ENCODE assay signal across 27 cellular contexts in genomic region chr11:74091549-74091948, GRCh38.
"Had no signal": no experiment of that assay in that cellular context is flagged by ENCODE, and none has a peak within 500 bp of the region (broad histone marks: within the 10 kb centered on the region; RNA-seq: fewer than 3 reads in every experiment).

No MANE protein-coding gene starts in this region.

- ATAC-seq: stimulated activated effector memory CD8-positive, alpha-beta T cell treated with anti-CD3 and anti-CD28 coated beads, Interleukin-12 subunit alpha, Interleukin-12 subunit beta, amount 100 ng/mL, for 72 hours; stimulated activated memory B cell treated with anti-CD40 and anti-IgM and Interleukin-4, amounts not matched to agents 10 μg/mL and 1 μg/mL and 100 μg/mL, for 72 hours; stimulated activated naive B cell treated with anti-CD40 and anti-IgM and Interleukin-4, amounts not matched to agents 10 μg/mL and 1 μg/mL and 100 μg/mL, for 72 hours; stimulated activated naive CD8-positive, alpha-beta T cell treated with anti-CD3 and anti-CD28 coated beads, Interleukin-15, amount 100 ng/mL, for 72 hours; stimulated activated naive CD8-positive, alpha-beta T cell treated with anti-CD3 and anti-CD28 coated beads, Interleukin-15, Interleukin-2, amounts not matched to agents 100 U/mL and 50 U/mL, for 24 hours; upper lobe of right lung had no signal

- H3K4me3 Mint-ChIP-seq: stimulated activated effector memory CD8-positive, alpha-beta T cell treated with anti-CD3 and anti-CD28 coated beads, Interleukin-12 subunit alpha, Interleukin-12 subunit beta, amount 100 ng/mL, for 72 hours; stimulated activated memory B cell treated with anti-CD40 and anti-IgM and Interleukin-4, amounts not matched to agents 10 μg/mL and 1 μg/mL and 100 μg/mL, for 72 hours; stimulated activated naive B cell treated with anti-CD40 and anti-IgM and Interleukin-4, amounts not matched to agents 10 μg/mL and 1 μg/mL and 100 μg/mL, for 72 hours; stimulated activated naive CD8-positive, alpha-beta T cell treated with anti-CD3 and anti-CD28 coated beads, Interleukin-15, amount 100 ng/mL, for 72 hours; stimulated activated naive CD8-positive, alpha-beta T cell treated with anti-CD3 and anti-CD28 coated beads, Interleukin-15, Interleukin-2, amounts not matched to agents 100 ng/mL and 50 ng/mL, for 24 hours; type B pancreatic cell had no signal

- H3K9me3 ChIP-seq: stomach, suprapubic skin, testis, thoracic aorta, thyroid gland, tibial artery, tibial nerve, transverse colon, upper lobe of left lung, upper lobe of right lung, uterus, vagina had no signal

- H3K27ac ChIP-seq: stomach, suprapubic skin, testis, thoracic aorta, thyroid gland, tibial artery, tibial nerve, transverse colon, upper lobe of left lung, upper lobe of right lung, uterus, vagina had no signal

- H3K4me1 ChIP-seq: stomach, suprapubic skin, testis, thyroid gland, tibial artery, tibial nerve, transverse colon, upper lobe of left lung, upper lobe of right lung, uterus, vagina had no signal

- H3K9me3 Mint-ChIP-seq: stimulated activated effector memory CD8-positive, alpha-beta T cell treated with anti-CD3 and anti-CD28 coated beads, Interleukin-12 subunit alpha, Interleukin-12 subunit beta, amount 100 ng/mL, for 72 hours; stimulated activated memory B cell treated with anti-CD40 and anti-IgM and Interleukin-4, amounts not matched to agents 10 μg/mL and 1 μg/mL and 100 μg/mL, for 72 hours; stimulated activated naive B cell treated with anti-CD40 and anti-IgM and Interleukin-4, amounts not matched to agents 10 μg/mL and 1 μg/mL and 100 μg/mL, for 72 hours; stimulated activated naive CD8-positive, alpha-beta T cell treated with anti-CD3 and anti-CD28 coated beads, Interleukin-15, amount 100 ng/mL, for 72 hours; stimulated activated naive CD8-positive, alpha-beta T cell treated with anti-CD3 and anti-CD28 coated beads, Interleukin-15, Interleukin-2, amounts not matched to agents 100 ng/mL and 50 ng/mL, for 24 hours; type B pancreatic cell had no signal

- H3K27ac Mint-ChIP-seq: stimulated activated effector memory CD8-positive, alpha-beta T cell treated with anti-CD3 and anti-CD28 coated beads, Interleukin-12 subunit alpha, Interleukin-12 subunit beta, amount 100 ng/mL, for 72 hours; stimulated activated memory B cell treated with anti-CD40 and anti-IgM and Interleukin-4, amounts not matched to agents 10 μg/mL and 1 μg/mL and 100 μg/mL, for 72 hours; stimulated activated naive B cell treated with anti-CD40 and anti-IgM and Interleukin-4, amounts not matched to agents 10 μg/mL and 1 μg/mL and 100 μg/mL, for 72 hours; stimulated activated naive CD8-positive, alpha-beta T cell treated with anti-CD3 and anti-CD28 coated beads, Interleukin-15, amount 100 ng/mL, for 72 hours; stimulated activated naive CD8-positive, alpha-beta T cell treated with anti-CD3 and anti-CD28 coated beads, Interleukin-15, Interleukin-2, amounts not matched to agents 100 ng/mL and 50 ng/mL, for 24 hours; type B pancreatic cell had no signal

- DNase-seq: stimulated activated CD4-positive, alpha-beta T cell treated with anti-CD3 and anti-CD28 coated beads, Interleukin-2, amount 100 ng/mL, for 48 hours; stimulated activated CD4-positive, alpha-beta T cell treated with anti-CD3 and anti-CD28 coated beads, Interleukin-4, amount 100 ng/mL, for 1 hour; stimulated activated CD4-positive, alpha-beta T cell treated with anti-CD3 and anti-CD28 coated beads, Interleukin-4, amount 100 ng/mL, for 24 hours; stimulated activated CD4-positive, alpha-beta T cell treated with anti-CD3 and anti-CD28 coated beads, Interleukin-4, amount 100 ng/mL, for 4 hours; stimulated activated CD8-positive, alpha-beta memory T cell treated with anti-CD3 and anti-CD28 coated beads, Interleukin-4, amount 100 ng/mL, for 48 hours; stimulated activated naive B cell treated with anti-CD40 and anti-IgM and Interleukin-4, amounts not matched to agents 10 μg/mL and 1 μg/mL and 100 μg/mL, for 72 hours; stimulated activated naive CD4-positive, alpha-beta T cell; stimulated activated naive CD4-positive, alpha-beta T cell treated with Interleukin-2 at 50 U/mL for 16 hours; stimulated activated naive CD8-positive, alpha-beta T cell treated with anti-CD3 and anti-CD28 coated beads, Interleukin-15, amount 100 ng/mL, for 72 hours; stimulated activated naive CD8-positive, alpha-beta T cell treated with anti-CD3 and anti-CD28 coated beads, Interleukin-15, Interleukin-2, amounts not matched to agents 100 U/mL and 50 U/mL, for 24 hours; stomach; substantia nigra; testis; thyroid gland; tibial artery; transverse colon; upper lobe of left lung; upper lobe of right lung; uterus had no signal

- H3K27me3 Mint-ChIP-seq: stimulated activated memory B cell treated with anti-CD40 and anti-IgM and Interleukin-4, amounts not matched to agents 10 μg/mL and 1 μg/mL and 100 μg/mL, for 72 hours; stimulated activated naive B cell treated with anti-CD40 and anti-IgM and Interleukin-4, amounts not matched to agents 10 μg/mL and 1 μg/mL and 100 μg/mL, for 72 hours; stimulated activated naive CD8-positive, alpha-beta T cell treated with anti-CD3 and anti-CD28 coated beads, Interleukin-15, amount 100 ng/mL, for 72 hours; stimulated activated naive CD8-positive, alpha-beta T cell treated with anti-CD3 and anti-CD28 coated beads, Interleukin-15, Interleukin-2, amounts not matched to agents 100 ng/mL and 50 ng/mL, for 24 hours; type B pancreatic cell had no signal

- H3K36me3 ChIP-seq: uterus had no signal

- H3K4me1 Mint-ChIP-seq: stimulated activated effector memory CD8-positive, alpha-beta T cell treated with anti-CD3 and anti-CD28 coated beads, Interleukin-12 subunit alpha, Interleukin-12 subunit beta, amount 100 ng/mL, for 72 hours; stimulated activated memory B cell treated with anti-CD40 and anti-IgM and Interleukin-4, amounts not matched to agents 10 μg/mL and 1 μg/mL and 100 μg/mL, for 72 hours; stimulated activated naive B cell treated with anti-CD40 and anti-IgM and Interleukin-4, amounts not matched to agents 10 μg/mL and 1 μg/mL and 100 μg/mL, for 72 hours; stimulated activated naive CD8-positive, alpha-beta T cell treated with anti-CD3 and anti-CD28 coated beads, Interleukin-15, amount 100 ng/mL, for 72 hours had no signal

- H3K4me3 ChIP-seq: stomach, suprapubic skin, testis, thoracic aorta, thyroid gland, tibial artery, tibial nerve, transverse colon, upper lobe of left lung, upper lobe of right lung, uterus, vagina had no signal
